3 cellular contexts compared by ENCODE assay signal in the genomic region with DNA sequence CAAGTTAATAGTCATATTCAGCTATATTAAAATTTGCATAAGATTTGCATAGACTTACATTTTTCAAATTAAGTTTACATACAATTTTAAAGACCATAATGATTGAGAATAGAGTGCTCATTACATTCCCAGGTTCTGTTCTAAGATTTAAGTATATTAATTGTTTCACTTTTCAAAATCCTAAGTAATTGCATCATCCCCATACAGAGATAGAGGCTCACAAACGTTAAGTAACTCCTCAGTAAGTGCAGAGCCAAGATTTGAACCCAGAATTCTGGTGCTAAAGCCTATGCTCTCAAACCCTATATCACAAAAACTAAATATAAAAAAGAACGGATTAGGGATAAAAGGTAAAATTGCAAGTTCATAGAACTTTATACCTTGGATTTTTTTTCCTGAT.
TF ChIP-seq lines count a peak whose summit lies in the region.

No MANE protein-coding gene starts in this region.

TF ChIP-seq in IMR-90, 13 proteins besides CTCF, POLR2A, EP300 and RAD21:
- TF ChIP-seq CEBPB (IDR thresholded peaks at IDR 0.05; ENCODE audit: low read depth, low read length) (peak; percentile 25; the same call in 1 of the 2 replicates), FOS (IDR thresholded peaks at IDR 0.05; ENCODE audit: low read depth, low read length) (no peak)

TF ChIP-seq in K562, 482 proteins besides CTCF, POLR2A, EP300 and RAD21:
- TF ChIP-seq IFI16 (CRISPR knock-in tag; IDR thresholded peaks at IDR 0.05) (no peak), CEBPG (CRISPR knock-in tag; IDR thresholded peaks at IDR 0.05) (no peak), CEBPG (tag; conservative IDR thresholded peaks at IDR 0.05 in 1 of 2, IDR thresholded peaks at IDR 0.05 in 1 of 2) (peak; percentile 49 to 55; a peak in 3 of 4 replicates)
- TF ChIP-seq, protein P1, sequence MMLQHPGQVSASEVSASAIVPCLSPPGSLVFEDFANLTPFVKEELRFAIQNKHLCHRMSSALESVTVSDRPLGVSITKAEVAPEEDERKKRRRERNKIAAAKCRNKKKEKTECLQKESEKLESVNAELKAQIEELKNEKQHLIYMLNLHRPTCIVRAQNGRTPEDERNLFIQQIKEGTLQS (IDR thresholded peaks at IDR 0.05) = peak; percentile 56; the same call in 1 of the 2 replicates
- TF ChIP-seq, protein P1 (CRISPR knock-in tag; conservative IDR thresholded peaks at IDR 0.05) = no peak

TF ChIP-seq in SK-N-SH treated with all-trans-retinoic acid at 6 μM for 48 hours, 23 proteins besides CTCF, POLR2A, EP300 and RAD21:
- TF ChIP-seq PPARA (CRISPR knock-in tag; IDR thresholded peaks at IDR 0.05; ENCODE audit: borderline replicate concordance) = no peak
- TF ChIP-seq GLIS3 (CRISPR knock-in tag; IDR thresholded peaks at IDR 0.05) = no peak
- TF ChIP-seq, protein P2, sequence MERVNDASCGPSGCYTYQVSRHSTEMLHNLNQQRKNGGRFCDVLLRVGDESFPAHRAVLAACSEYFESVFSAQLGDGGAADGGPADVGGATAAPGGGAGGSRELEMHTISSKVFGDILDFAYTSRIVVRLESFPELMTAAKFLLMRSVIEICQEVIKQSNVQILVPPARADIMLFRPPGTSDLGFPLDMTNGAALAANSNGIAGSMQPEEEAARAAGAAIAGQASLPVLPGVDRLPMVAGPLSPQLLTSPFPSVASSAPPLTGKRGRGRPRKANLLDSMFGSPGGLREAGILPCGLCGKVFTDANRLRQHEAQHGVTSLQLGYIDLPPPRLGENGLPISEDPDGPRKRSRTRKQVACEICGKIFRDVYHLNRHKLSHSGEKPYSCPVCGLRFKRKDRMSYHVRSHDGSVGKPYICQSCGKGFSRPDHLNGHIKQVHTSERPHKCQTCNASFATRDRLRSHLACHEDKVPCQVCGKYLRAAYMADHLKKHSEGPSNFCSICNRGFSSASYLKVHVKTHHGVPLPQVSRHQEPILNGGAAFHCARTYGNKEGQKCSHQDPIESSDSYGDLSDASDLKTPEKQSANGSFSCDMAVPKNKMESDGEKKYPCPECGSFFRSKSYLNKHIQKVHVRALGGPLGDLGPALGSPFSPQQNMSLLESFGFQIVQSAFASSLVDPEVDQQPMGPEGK (CRISPR knock-in tag; IDR thresholded peaks at IDR 0.05; ENCODE audit: borderline replicate concordance) = no peak
- TF ChIP-seq CSDC2 (CRISPR knock-in tag; IDR thresholded peaks at IDR 0.05) = no peak
- TF ChIP-seq RARB (CRISPR knock-in tag; IDR thresholded peaks at IDR 0.05) = no peak
- TF ChIP-seq ZFP30 (CRISPR knock-in tag; IDR thresholded peaks at IDR 0.05) = no peak
- no peak for TF ChIP-seq ZC3H10 (CRISPR knock-in tag; IDR thresholded peaks at IDR 0.05)
- TF ChIP-seq, protein P3, sequence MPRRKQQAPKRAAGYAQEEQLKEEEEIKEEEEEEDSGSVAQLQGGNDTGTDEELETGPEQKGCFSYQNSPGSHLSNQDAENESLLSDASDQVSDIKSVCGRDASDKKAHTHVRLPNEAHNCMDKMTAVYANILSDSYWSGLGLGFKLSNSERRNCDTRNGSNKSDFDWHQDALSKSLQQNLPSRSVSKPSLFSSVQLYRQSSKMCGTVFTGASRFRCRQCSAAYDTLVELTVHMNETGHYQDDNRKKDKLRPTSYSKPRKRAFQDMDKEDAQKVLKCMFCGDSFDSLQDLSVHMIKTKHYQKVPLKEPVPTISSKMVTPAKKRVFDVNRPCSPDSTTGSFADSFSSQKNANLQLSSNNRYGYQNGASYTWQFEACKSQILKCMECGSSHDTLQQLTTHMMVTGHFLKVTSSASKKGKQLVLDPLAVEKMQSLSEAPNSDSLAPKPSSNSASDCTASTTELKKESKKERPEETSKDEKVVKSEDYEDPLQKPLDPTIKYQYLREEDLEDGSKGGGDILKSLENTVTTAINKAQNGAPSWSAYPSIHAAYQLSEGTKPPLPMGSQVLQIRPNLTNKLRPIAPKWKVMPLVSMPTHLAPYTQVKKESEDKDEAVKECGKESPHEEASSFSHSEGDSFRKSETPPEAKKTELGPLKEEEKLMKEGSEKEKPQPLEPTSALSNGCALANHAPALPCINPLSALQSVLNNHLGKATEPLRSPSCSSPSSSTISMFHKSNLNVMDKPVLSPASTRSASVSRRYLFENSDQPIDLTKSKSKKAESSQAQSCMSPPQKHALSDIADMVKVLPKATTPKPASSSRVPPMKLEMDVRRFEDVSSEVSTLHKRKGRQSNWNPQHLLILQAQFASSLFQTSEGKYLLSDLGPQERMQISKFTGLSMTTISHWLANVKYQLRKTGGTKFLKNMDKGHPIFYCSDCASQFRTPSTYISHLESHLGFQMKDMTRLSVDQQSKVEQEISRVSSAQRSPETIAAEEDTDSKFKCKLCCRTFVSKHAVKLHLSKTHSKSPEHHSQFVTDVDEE (CRISPR knock-in tag; IDR thresholded peaks at IDR 0.05) = no peak
- TF ChIP-seq CREB5 (CRISPR knock-in tag; IDR thresholded peaks at IDR 0.05; ENCODE audit: low read depth) = no peak
- TF ChIP-seq CSRNP3 (CRISPR knock-in tag; IDR thresholded peaks at IDR 0.05) = no peak
- TF ChIP-seq ARNTL (CRISPR knock-in tag; IDR thresholded peaks at IDR 0.05; ENCODE audit: borderline replicate concordance, low read depth) = no peak
- TF ChIP-seq BACH2 (CRISPR knock-in tag; IDR thresholded peaks at IDR 0.05; ENCODE audit: borderline replicate concordance) = no peak
TF ChIP-seq in SK-N-SH treated with all-trans-retinoic acid at 6 μM for 48 hours: peak in this region for 0.
